In genomic region chr19:33226550-33227241, GRCh38 we compare ENCODE assay signal across 9 cellular contexts. TPM values are rescaled to one million over a fixed set of nuclear protein-coding genes. Genes with fewer than 3 reads are reported as not detected.
DNase-seq lines count a peak whose midpoint lies in the region; ATAC-seq, FAIRE-seq and TF ChIP-seq lines count a peak whose summit lies in the region.
"Had no signal": no experiment of that assay in that cellular context is flagged by ENCODE, and none has a peak within 500 bp of the region (broad histone marks: within the 10 kb centered on the region; RNA-seq: fewer than 3 reads in every experiment).

No MANE protein-coding gene starts in this region.

- H3K4me1 ChIP-seq in HepG2 (ENCODE audit: insufficient read depth, low read length) (peaks cover 48% of the 10 kb centered on the region), upper lobe of left lung (peaks cover 18 to 24% (median 20%) of the 10 kb centered on the region in 4 donors)
- H3K4me1 ChIP-seq: Caco-2 had no signal

- POLR2A ChIA-PET in HepG2 (lab: Yijun Ruan, JAX) = no interaction called here

- H3K27me3 Mint-ChIP-seq in activated naive CD4-positive, alpha-beta T cell treated with anti-CD3 and anti-CD28 coated beads, Interleukin-2, amount 50 U/mL, for 24 hours = peaks cover 42% of the 10 kb centered on the region
- peaks cover 58% of the 10 kb centered on the region for H3K27me3 Mint-ChIP-seq in activated naive CD8-positive, alpha-beta T cell treated with anti-CD3 and anti-CD28 coated beads, Interleukin-2, amount 50 U/mL, for 24 hours

- peaks cover 20% of the 10 kb centered on the region for H3K9me3 ChIP-seq in HepG2 (ENCODE audit: low read length)
- H3K9me3 ChIP-seq in upper lobe of left lung = peaks cover 8 to 20% (median 18%) of the 10 kb centered on the region in 4 donors

- CTCF ChIA-PET in HepG2 (lab: Yijun Ruan, JAX; ENCODE audit: low intra/inter-chr PET ratio, low total read pairs) = no interaction called here

- no peak overlapping the region for H3K27ac Mint-ChIP-seq in activated naive CD4-positive, alpha-beta T cell treated with anti-CD3 and anti-CD28 coated beads, Interleukin-2, amount 50 U/mL, for 24 hours
- H3K27ac Mint-ChIP-seq in activated naive CD8-positive, alpha-beta T cell treated with anti-CD3 and anti-CD28 coated beads, Interleukin-2, amount 50 U/mL, for 24 hours = no peak overlapping the region

- intact Hi-C loops in HepG2 (cut with micrococcal nuclease; ENCODE audit: unreplicated experiment) = no loop called here

- no peak for FAIRE-seq in HepG2 (lab: Jason Lieb, UNC)

- peak overlapping the region; percentile 72 for H3K4me3 Mint-ChIP-seq in activated naive CD4-positive, alpha-beta T cell treated with anti-CD3 and anti-CD28 coated beads, Interleukin-2, amount 50 U/mL, for 24 hours
- H3K4me3 Mint-ChIP-seq in activated naive CD8-positive, alpha-beta T cell treated with anti-CD3 and anti-CD28 coated beads, Interleukin-2, amount 50 U/mL, for 24 hours = peak overlapping the region; percentile 53

- H4K20me1 ChIP-seq in HepG2 (ENCODE audit: insufficient read depth, low read length) = no peaks in the 10 kb centered on the region

- WGBS in HepG2 (ENCODE audit: low lambda C conversion rate) = 67% methylated on average over 26 of the region's 66 CpGs
- WGBS in upper lobe of left lung, 2 donors = 5 to 10% methylated on average over 13 to 26 of the region's 66 CpGs

- in situ Hi-C loops in HepG2 (cut with HindIII; ENCODE audit: extremely low pct_ligation_motif_present, low pct_unique_long_range_greater_than_20kb) = no loop called here

- no peak for TF ChIP-seq EP300 in HepG2 (IDR thresholded peaks at IDR 0.05; ENCODE audit: low read depth in 2 of 2, low read length in 2 of 2)
- no peak for TF ChIP-seq EP300 in HepG2 (CRISPR knock-in tag; IDR thresholded peaks at IDR 0.05; ENCODE audit: borderline replicate concordance)
- TF ChIP-seq EP300 in upper lobe of left lung (IDR thresholded peaks at IDR 0.05) = no peak

- no peaks in the 10 kb centered on the region for H3K79me2 ChIP-seq in HepG2 (ENCODE audit: insufficient read depth, low read length)

- H3K4me3 ChIP-seq in HepG2 (replicated peaks in 1 of 3; ENCODE audit: insufficient read depth in 1 of 3, low read depth in 2 of 3, low read length in 3 of 3) = no peak overlapping the region
- peak overlapping the region in 3 of 4 donors; percentile 42 to 51 (median 45) for H3K4me3 ChIP-seq in upper lobe of left lung

- no peak for ATAC-seq in activated naive CD8-positive, alpha-beta T cell treated with anti-CD3 and anti-CD28 coated beads, Interleukin-2, amount 50 U/mL, for 24 hours
- ATAC-seq in HepG2 = 0 out of 3 replicates have a peak, but pooled peaks have one; percentile 9
- ATAC-seq in upper lobe of left lung (ENCODE audit: low FRiP score in 2 of 2) = peak; percentile 64 to 77
- ATAC-seq in HG03571 (IDR thresholded peaks at IDR 0.05; ENCODE audit: unreplicated experiment) = no peak

- peaks cover 13% of the 10 kb centered on the region for H3K9me3 Mint-ChIP-seq in activated naive CD4-positive, alpha-beta T cell treated with anti-CD3 and anti-CD28 coated beads, Interleukin-2, amount 50 U/mL, for 24 hours
- H3K9me3 Mint-ChIP-seq in activated naive CD8-positive, alpha-beta T cell treated with anti-CD3 and anti-CD28 coated beads, Interleukin-2, amount 50 U/mL, for 24 hours = peaks cover 17% of the 10 kb centered on the region

- TF ChIP-seq RAD21 in HepG2 (CRISPR knock-in tag; IDR thresholded peaks at IDR 0.05) = no peak

- no peak overlapping the region for H3K27ac ChIP-seq in HepG2 (ENCODE audit: extremely low read length, insufficient read depth, low read length)
- peak overlapping the region in 2 of 4 donors; percentile 2 to 67 for H3K27ac ChIP-seq in upper lobe of left lung

- H3K4me1 Mint-ChIP-seq in activated naive CD4-positive, alpha-beta T cell treated with anti-CD3 and anti-CD28 coated beads, Interleukin-2, amount 50 U/mL, for 24 hours = peaks cover 11% of the 10 kb centered on the region
- H3K4me1 Mint-ChIP-seq in activated naive CD8-positive, alpha-beta T cell treated with anti-CD3 and anti-CD28 coated beads, Interleukin-2, amount 50 U/mL, for 24 hours = peaks cover 10% of the 10 kb centered on the region

- BruUV-seq in HepG2 (replicated peaks; lab: Mats Ljungman, UMichigan) = no TSS peak

- peaks cover 11% of the 10 kb centered on the region for H3K36me3 Mint-ChIP-seq in activated naive CD4-positive, alpha-beta T cell treated with anti-CD3 and anti-CD28 coated beads, Interleukin-2, amount 50 U/mL, for 24 hours
- H3K36me3 Mint-ChIP-seq in activated naive CD8-positive, alpha-beta T cell treated with anti-CD3 and anti-CD28 coated beads, Interleukin-2, amount 50 U/mL, for 24 hours (ENCODE audit: low read depth) = peaks cover 14% of the 10 kb centered on the region

- no peak for DNase-seq in activated naive CD4-positive, alpha-beta T cell treated with anti-CD3 and anti-CD28 coated beads, Interleukin-2, amount 50 U/mL, for 16 hours
- no peak for DNase-seq in activated naive CD8-positive, alpha-beta T cell treated with anti-CD3 and anti-CD28 coated beads, Interleukin-2, amount 50 U/mL, for 24 hours
- no peak for DNase-seq in HepG2 (ENCODE audit: low spot score)
- peak; percentile 80 to 90 for DNase-seq in upper lobe of left lung
- DNase-seq in D341Med (ENCODE audit: low spot score) = no peak
- no peak for DNase-seq in NCI-H187 (lab: John Stamatoyannopoulos, UW)
- DNase-seq: Caco-2 had no signal

- H3K9ac ChIP-seq in HepG2 (ENCODE audit: insufficient read depth, low read depth, low read length) = no peak overlapping the region

- H3K36me3 ChIP-seq in HepG2 (replicated peaks in 1 of 2; ENCODE audit: control insufficient read depth in 1 of 2, insufficient read depth in 2 of 2, low read length in 2 of 2) = no peaks in the 10 kb centered on the region
- no peaks in the 10 kb centered on the region for H3K36me3 ChIP-seq in upper lobe of left lung

- peaks cover 2 to 3% of the 10 kb centered on the region in 2 experiments; a peak in 3 of 5 replicates for H3K27me3 ChIP-seq in HepG2 (ENCODE audit: control insufficient read depth in 1 of 2, insufficient read depth in 2 of 2, low read length in 2 of 2)
- peaks cover 0 to 29% (median 22%) of the 10 kb centered on the region in 4 donors for H3K27me3 ChIP-seq in upper lobe of left lung

- no peak overlapping the region; the same call in 1 of the 2 replicates for H3K4me2 ChIP-seq in HepG2 (ENCODE audit: low read depth, low read length)

- TF ChIP-seq CTCF in HepG2 (CRISPR knock-in tag; IDR thresholded peaks at IDR 0.05) (no peak), upper lobe of left lung (IDR thresholded peaks at IDR 0.05) (peak in 1 of 6 experiments; percentile 12)

- no peak overlapping the region for H2AFZ ChIP-seq in HepG2 (ENCODE audit: low read length)

- TF ChIP-seq POLR2A in HepG2 (IDR thresholded peaks at IDR 0.05; ENCODE audit: insufficient read depth in 1 of 2, low read depth in 2 of 2, low read length in 2 of 2) (no peak), upper lobe of left lung (IDR thresholded peaks at IDR 0.05) (no peak)

RNA-seq across cellular contexts. Expression of gene SLC7A10, which starts 1.0 kb away (rescaled TPM):
- total RNA-seq in HepG2 (2016; rRNA removed; fragmentation: Illumina TruSeq; extraction: Trizol) (0.41 and 2.2 TPM in 2 replicates), upper lobe of left lung (1 to 10 TPM in 1 of 6 donors, under 1 TPM in 3, not detected in 2; 0.29 to 2.1 (median 0.47) TPM)
- total RNA-seq in HepG2 (2016; cell fraction: cytosol; rRNA removed; fragmentation: Illumina TruSeq; extraction: Trizol; ENCODE audit: low read depth) = 2.6 and 2.7 TPM in 2 replicates
- 0.51 and 1.7 TPM in 2 replicates for total RNA-seq in HepG2 (2016; cell fraction: insoluble cytoplasmic fraction; rRNA removed; fragmentation: Illumina TruSeq; extraction: Trizol)
- total RNA-seq in HepG2 (2016; cell fraction: membrane; rRNA removed; fragmentation: Illumina TruSeq; extraction: Trizol) = 1.5 and 1.7 TPM in 2 replicates
- total RNA-seq in HepG2 (2016; cell fraction: nucleus; rRNA removed; fragmentation: Illumina TruSeq; extraction: Trizol) = 1.7 and 2.4 TPM in 2 replicates
- polyA plus RNA-seq in HepG2 (2011; rRNA removed) = 1.1 TPM in 2 replicates
- 0.85 and 1.0 TPM in 2 replicates for polyA plus RNA-seq in HepG2 (2011; cell fraction: cytosol; rRNA removed)
- 4.6 and 6.0 TPM in 2 replicates for polyA plus RNA-seq in HepG2 (2011; cell fraction: nucleus; rRNA removed)
- 0.63 and 0.66 TPM in 2 replicates for polyA plus RNA-seq in HepG2 (2012)
- 2.1 and 2.7 TPM in 2 replicates for polyA plus RNA-seq in HepG2 (2016; cell fraction: cytosol; fragmentation: Illumina TruSeq; extraction: Trizol; ENCODE audit: low read depth)
- 1.1 and 1.2 TPM in 2 replicates for polyA plus RNA-seq in HepG2 (2016; cell fraction: insoluble cytoplasmic fraction; fragmentation: Illumina TruSeq; extraction: Trizol; ENCODE audit: low read depth)
- polyA plus RNA-seq in HepG2 (2016; cell fraction: membrane; fragmentation: Illumina TruSeq; extraction: Trizol; ENCODE audit: low read depth) = 2.4 and 2.6 TPM in 2 replicates
- polyA plus RNA-seq in HepG2 (2016; cell fraction: nucleus; fragmentation: Illumina TruSeq; extraction: Trizol; ENCODE audit: insufficient read depth, low read depth) = 5.9 and 6.0 TPM in 2 replicates
- 1.7 TPM in 1 of 2 replicates, not detected in the other for polyA minus RNA-seq in HepG2 (2011; rRNA and poly(A)+ RNA removed; ENCODE audit: low replicate concordance)
- 0.35 and 0.40 TPM in 2 replicates for polyA minus RNA-seq in HepG2 (2011; cell fraction: cytosol; rRNA and poly(A)+ RNA removed)
- polyA minus RNA-seq in HepG2 (2011; cell fraction: nucleus; rRNA and poly(A)+ RNA removed) = 0.62 and 0.64 TPM in 2 replicates
- total RNA-seq: Caco-2 had no signal

RNA-seq across cellular contexts. Expression of gene LRP3, which starts 32.6 kb away (rescaled TPM):
- total RNA-seq in HepG2 (2016; rRNA removed; fragmentation: Illumina TruSeq; extraction: Trizol) (45.1 and 51.6 TPM in 2 replicates), upper lobe of left lung (10 to 100 TPM in 4 of 6 donors, 1 to 10 TPM in 2; 8.2 to 29.7 (median 19.0) TPM)
- 34.5 and 35.4 TPM in 2 replicates for total RNA-seq in HepG2 (2016; cell fraction: cytosol; rRNA removed; fragmentation: Illumina TruSeq; extraction: Trizol; ENCODE audit: low read depth)
- total RNA-seq in HepG2 (2016; cell fraction: insoluble cytoplasmic fraction; rRNA removed; fragmentation: Illumina TruSeq; extraction: Trizol) = 39.3 and 56.4 TPM in 2 replicates
- 85.6 and 91.5 TPM in 2 replicates for total RNA-seq in HepG2 (2016; cell fraction: membrane; rRNA removed; fragmentation: Illumina TruSeq; extraction: Trizol)
- total RNA-seq in HepG2 (2016; cell fraction: nucleus; rRNA removed; fragmentation: Illumina TruSeq; extraction: Trizol) = 24.3 and 30.9 TPM in 2 replicates
- 17.6 and 30.3 TPM in 2 replicates for polyA plus RNA-seq in HepG2 (2011; rRNA removed)
- polyA plus RNA-seq in HepG2 (2011; cell fraction: cytosol; rRNA removed) = 9.6 and 22.4 TPM in 2 replicates
- polyA plus RNA-seq in HepG2 (2011; cell fraction: nucleus; rRNA removed) = 49.0 and 59.4 TPM in 2 replicates
- 12.5 and 18.3 TPM in 2 replicates for polyA plus RNA-seq in HepG2 (2012)
- 46.7 and 50.1 TPM in 2 replicates for polyA plus RNA-seq in HepG2 (2016; cell fraction: cytosol; fragmentation: Illumina TruSeq; extraction: Trizol; ENCODE audit: low read depth)
- polyA plus RNA-seq in HepG2 (2016; cell fraction: insoluble cytoplasmic fraction; fragmentation: Illumina TruSeq; extraction: Trizol; ENCODE audit: low read depth) = 41.6 and 54.2 TPM in 2 replicates
- 92.1 and 104 TPM in 2 replicates for polyA plus RNA-seq in HepG2 (2016; cell fraction: membrane; fragmentation: Illumina TruSeq; extraction: Trizol; ENCODE audit: low read depth)
- 70.1 and 70.6 TPM in 2 replicates for polyA plus RNA-seq in HepG2 (2016; cell fraction: nucleus; fragmentation: Illumina TruSeq; extraction: Trizol; ENCODE audit: insufficient read depth, low read depth)
- polyA minus RNA-seq in HepG2 (2011; rRNA and poly(A)+ RNA removed; ENCODE audit: low replicate concordance) = 11.9 and 50.0 TPM in 2 replicates
- 9.7 and 13.5 TPM in 2 replicates for polyA minus RNA-seq in HepG2 (2011; cell fraction: cytosol; rRNA and poly(A)+ RNA removed)
- polyA minus RNA-seq in HepG2 (2011; cell fraction: nucleus; rRNA and poly(A)+ RNA removed) = 10.3 TPM in 2 replicates

Comparison
In these comparisons a context has a peak if more than half of its experiments do, and no peak if none do; other contexts are left out.
1. DNase-seq: peak in upper lobe of left lung (2 of 2); none in activated naive CD4-positive, alpha-beta T cell treated with anti-CD3 and anti-CD28 coated beads, Interleukin-2, amount 50 U/mL, for 16 hours (single experiment), activated naive CD8-positive, alpha-beta T cell treated with anti-CD3 and anti-CD28 coated beads, Interleukin-2, amount 50 U/mL, for 24 hours (single experiment), HepG2 (single experiment), D341Med (single experiment) and NCI-H187 (0 of 2).
2. ATAC-seq: peak in HepG2 (single experiment) and upper lobe of left lung (2 of 2); none in activated naive CD8-positive, alpha-beta T cell treated with anti-CD3 and anti-CD28 coated beads, Interleukin-2, amount 50 U/mL, for 24 hours (single experiment) and HG03571 (single experiment).
3. H3K4me3 ChIP-seq: peak in upper lobe of left lung (3 of 4); none in HepG2 (0 of 3).